1 cellular context compared by ENCODE assay signal in genomic region chr12:54984602-54985376, GRCh38.
TF ChIP-seq lines count a peak whose summit lies in the region.

Gene TESPA1 (minus strand): TSS chr12:54984762. CDS start chr12:54974562, 10,200 bp downstream.

TF ChIP-seq in K562, 482 proteins besides CTCF, POLR2A, EP300 and RAD21 (continued from another document and continues in another):
- TF ChIP-seq FOXP1 (CRISPR knock-in tag; IDR thresholded peaks at IDR 0.05): peak; percentile 39; the same call in 1 of the 2 replicates
- peak; percentile 40; the same call in 1 of the 2 replicates for TF ChIP-seq SP1 (CRISPR knock-in tag; IDR thresholded peaks at IDR 0.05)
- 0 out of 2 replicates have a peak, but pooled peaks have one; percentile 44 for TF ChIP-seq ZNF212 (CRISPR knock-in tag; IDR thresholded peaks at IDR 0.05)
- TF ChIP-seq ZBTB11 (CRISPR knock-in tag; IDR thresholded peaks at IDR 0.05): peak in 1 of 3 experiments; percentile 92; a peak in 2 of 6 replicates
- TF ChIP-seq TAF1 (IDR thresholded peaks at IDR 0.05; ENCODE audit: control insufficient read depth, extremely low read depth, insufficient read depth, low read length, severe bottlenecking): peak; percentile 43
- TF ChIP-seq CREM (IDR thresholded peaks at IDR 0.05; ENCODE audit: low read depth): peak; percentile 73
- 0 out of 4 replicates have a peak, but pooled peaks of 1 of the 2 experiments have one; percentile 59 for TF ChIP-seq KDM4B (IDR thresholded peaks at IDR 0.05; ENCODE audit: borderline replicate concordance in 2 of 2, low read depth in 1 of 2)
- TF ChIP-seq TFAP4 (CRISPR knock-in tag; IDR thresholded peaks at IDR 0.05; ENCODE audit: borderline replicate concordance): peak; percentile 52; the same call in 1 of the 2 replicates
- TF ChIP-seq GABPA (tag; conservative IDR thresholded peaks at IDR 0.05; ENCODE audit: low read depth): peak; percentile 94
- peak in 1 of 2 experiments; percentile 38; a peak in 1 of 4 replicates for TF ChIP-seq RCOR1 (IDR thresholded peaks at IDR 0.05; ENCODE audit: borderline replicate concordance in 1 of 2, low read depth in 2 of 2, low read length in 2 of 2)
- TF ChIP-seq ZBTB43 (CRISPR knock-in tag; IDR thresholded peaks at IDR 0.05): no peak
- TF ChIP-seq ETV5 (CRISPR knock-in tag; IDR thresholded peaks at IDR 0.05; ENCODE audit: low read depth): no peak
- TF ChIP-seq PRDM10 (IDR thresholded peaks at IDR 0.05; ENCODE audit: partially characterized antibody): peak; percentile 13
- TF ChIP-seq CTBP1 (IDR thresholded peaks at IDR 0.05; ENCODE audit: borderline replicate concordance): peak; percentile 59; the same call in 1 of the 2 replicates
- peak; percentile 33; the same call in 1 of the 2 replicates for TF ChIP-seq ELF1 (tag; IDR thresholded peaks at IDR 0.05)
- no peak for TF ChIP-seq GTF2E2 (tag; IDR thresholded peaks at IDR 0.05)
- TF ChIP-seq ZNF407 (IDR thresholded peaks at IDR 0.05; ENCODE audit: low read depth): no peak
- TF ChIP-seq RREB1 (CRISPR knock-in tag; IDR thresholded peaks at IDR 0.05): peak; percentile 70; the same call in 1 of the 2 replicates
- TF ChIP-seq THRB (CRISPR knock-in tag; conservative IDR thresholded peaks at IDR 0.05): no peak
